28 cellular contexts compared by ENCODE assay signal in genomic region chr12:4791497-4791896, GRCh38.
"Had no signal": no experiment of that assay in that cellular context is flagged by ENCODE, and none has a peak within 500 bp of the region (broad histone marks: within the 10 kb centered on the region; RNA-seq: fewer than 3 reads in every experiment).

No MANE protein-coding gene starts in this region.

- H3K36me3 ChIP-seq: stomach, suprapubic skin, thoracic aorta, thyroid gland, tibial artery, tibial nerve, transverse colon, upper lobe of left lung, upper lobe of right lung, uterus, vagina had no signal

- H3K27me3 ChIP-seq: testis, thyroid gland, tibial nerve, transverse colon, upper lobe of left lung, upper lobe of right lung, uterus, vagina had no signal

- H3K27ac ChIP-seq: stomach, suprapubic skin, testis, thoracic aorta, thyroid gland, tibial artery, tibial nerve, transverse colon, upper lobe of left lung, upper lobe of right lung, uterus, vagina had no signal

- H3K4me3 Mint-ChIP-seq: stimulated activated memory B cell treated with anti-CD40 and anti-IgM and Interleukin-4, amounts not matched to agents 10 μg/mL and 1 μg/mL and 100 μg/mL, for 72 hours; stimulated activated naive B cell treated with anti-CD40 and anti-IgM and Interleukin-4, amounts not matched to agents 10 μg/mL and 1 μg/mL and 100 μg/mL, for 72 hours; stimulated activated naive CD8-positive, alpha-beta T cell treated with anti-CD3 and anti-CD28 coated beads, Interleukin-15, amount 100 ng/mL, for 72 hours; stimulated activated naive CD8-positive, alpha-beta T cell treated with anti-CD3 and anti-CD28 coated beads, Interleukin-15, Interleukin-2, amounts not matched to agents 100 ng/mL and 50 ng/mL, for 24 hours; type B pancreatic cell had no signal

- H3K4me3 ChIP-seq: stomach, suprapubic skin, testis, thoracic aorta, thyroid gland, tibial artery, tibial nerve, transverse colon, upper lobe of left lung, upper lobe of right lung, uterus, vagina had no signal

- DNase-seq: stimulated activated CD4-positive, alpha-beta T cell treated with anti-CD3 and anti-CD28 coated beads, Interleukin-2, amount 100 ng/mL, for 24 hours; stimulated activated CD4-positive, alpha-beta T cell treated with anti-CD3 and anti-CD28 coated beads, Interleukin-2, amount 100 ng/mL, for 48 hours; stimulated activated CD4-positive, alpha-beta T cell treated with anti-CD3 and anti-CD28 coated beads, Interleukin-4, amount 100 ng/mL, for 1 hour; stimulated activated CD4-positive, alpha-beta T cell treated with anti-CD3 and anti-CD28 coated beads, Interleukin-4, amount 100 ng/mL, for 24 hours; stimulated activated CD4-positive, alpha-beta T cell treated with anti-CD3 and anti-CD28 coated beads, Interleukin-4, amount 100 ng/mL, for 4 hours; stimulated activated CD8-positive, alpha-beta memory T cell treated with anti-CD3 and anti-CD28 coated beads, Interleukin-4, amount 100 ng/mL, for 48 hours; stimulated activated naive B cell treated with anti-CD40 and anti-IgM and Interleukin-4, amounts not matched to agents 10 μg/mL and 1 μg/mL and 100 μg/mL, for 72 hours; stimulated activated naive CD4-positive, alpha-beta T cell; stimulated activated naive CD4-positive, alpha-beta T cell treated with Interleukin-2 at 50 U/mL for 16 hours; stimulated activated naive CD8-positive, alpha-beta T cell treated with anti-CD3 and anti-CD28 coated beads, Interleukin-15, amount 100 ng/mL, for 72 hours; stimulated activated naive CD8-positive, alpha-beta T cell treated with anti-CD3 and anti-CD28 coated beads, Interleukin-15, Interleukin-2, amounts not matched to agents 100 U/mL and 50 U/mL, for 24 hours; stomach; substantia nigra; testis; thyroid gland; tibial artery; transverse colon; trophoblast cell; upper lobe of left lung; upper lobe of right lung; uterus had no signal

- H3K9me3 Mint-ChIP-seq: stimulated activated naive CD8-positive, alpha-beta T cell treated with anti-CD3 and anti-CD28 coated beads, Interleukin-15, amount 100 ng/mL, for 72 hours; stimulated activated naive CD8-positive, alpha-beta T cell treated with anti-CD3 and anti-CD28 coated beads, Interleukin-15, Interleukin-2, amounts not matched to agents 100 ng/mL and 50 ng/mL, for 24 hours; type B pancreatic cell had no signal

- H3K4me1 Mint-ChIP-seq: stimulated activated memory B cell treated with anti-CD40 and anti-IgM and Interleukin-4, amounts not matched to agents 10 μg/mL and 1 μg/mL and 100 μg/mL, for 72 hours; stimulated activated naive B cell treated with anti-CD40 and anti-IgM and Interleukin-4, amounts not matched to agents 10 μg/mL and 1 μg/mL and 100 μg/mL, for 72 hours; stimulated activated naive CD8-positive, alpha-beta T cell treated with anti-CD3 and anti-CD28 coated beads, Interleukin-15, amount 100 ng/mL, for 72 hours had no signal

- ATAC-seq: stimulated activated memory B cell treated with anti-CD40 and anti-IgM and Interleukin-4, amounts not matched to agents 10 μg/mL and 1 μg/mL and 100 μg/mL, for 72 hours; stimulated activated naive B cell treated with anti-CD40 and anti-IgM and Interleukin-4, amounts not matched to agents 10 μg/mL and 1 μg/mL and 100 μg/mL, for 72 hours; stimulated activated naive CD8-positive, alpha-beta T cell treated with anti-CD3 and anti-CD28 coated beads, Interleukin-15, amount 100 ng/mL, for 72 hours; stimulated activated naive CD8-positive, alpha-beta T cell treated with anti-CD3 and anti-CD28 coated beads, Interleukin-15, Interleukin-2, amounts not matched to agents 100 U/mL and 50 U/mL, for 24 hours; upper lobe of right lung had no signal

- H3K9me3 ChIP-seq: suprapubic skin, testis, thoracic aorta, thyroid gland, tibial artery, tibial nerve, upper lobe of left lung, upper lobe of right lung, uterus, vagina had no signal

- H3K27ac Mint-ChIP-seq: stimulated activated memory B cell treated with anti-CD40 and anti-IgM and Interleukin-4, amounts not matched to agents 10 μg/mL and 1 μg/mL and 100 μg/mL, for 72 hours; stimulated activated naive B cell treated with anti-CD40 and anti-IgM and Interleukin-4, amounts not matched to agents 10 μg/mL and 1 μg/mL and 100 μg/mL, for 72 hours; stimulated activated naive CD8-positive, alpha-beta T cell treated with anti-CD3 and anti-CD28 coated beads, Interleukin-15, amount 100 ng/mL, for 72 hours; stimulated activated naive CD8-positive, alpha-beta T cell treated with anti-CD3 and anti-CD28 coated beads, Interleukin-15, Interleukin-2, amounts not matched to agents 100 ng/mL and 50 ng/mL, for 24 hours; type B pancreatic cell had no signal

- H3K4me1 ChIP-seq: stomach, suprapubic skin, testis, thyroid gland, tibial artery, tibial nerve, transverse colon, upper lobe of left lung, upper lobe of right lung, uterus, vagina had no signal
